9 cellular contexts compared by ENCODE assay signal in genomic region chr11:3835100-3835485, GRCh38. TPM values are rescaled to one million over a fixed set of nuclear protein-coding genes. Genes with fewer than 3 reads are reported as not detected.
A peak's percentile ranks its signal among the peaks of the same experiment; 100 is the strongest.
DNase-seq lines count a peak whose midpoint lies in the region; ATAC-seq and FAIRE-seq lines count a peak whose summit lies in the region.
"Had no signal": no experiment of that assay in that cellular context is flagged by ENCODE, and none has a peak within 500 bp of the region (broad histone marks: within the 10 kb centered on the region; RNA-seq: fewer than 3 reads in every experiment).

No MANE protein-coding gene starts in this region.

- no peak for ATAC-seq in CD4-positive, CD25-positive, alpha-beta regulatory T cell (ENCODE audit: low read depth in 2 of 2)
- ATAC-seq in GM21381 (IDR thresholded peaks at IDR 0.05; ENCODE audit: unreplicated experiment), result no peak
- ATAC-seq in HG03342 (IDR thresholded peaks at IDR 0.05; ENCODE audit: unreplicated experiment), result no peak

- H3K27ac Mint-ChIP-seq in CD4-positive, CD25-positive, alpha-beta regulatory T cell, result peak overlapping the region; percentile 95 to 99 (median 95)

- peak overlapping the region; percentile 98 for H3K4me3 ChIP-seq in CD4-positive, CD25-positive, alpha-beta regulatory T cell (ENCODE audit: low read depth, low read length)
- peak overlapping the region in 1 of 2 donors; percentile 10 for H3K4me3 ChIP-seq in mucosa of rectum (ENCODE audit: low read length in 2 of 2)

- no peak overlapping the region for H3K9ac ChIP-seq in mucosa of rectum (ENCODE audit: low read depth in 1 of 2, low read length in 2 of 2)

- peaks cover 48 to 92% (median 72%) of the 10 kb centered on the region in 4 donors for H3K4me1 Mint-ChIP-seq in CD4-positive, CD25-positive, alpha-beta regulatory T cell

- H3K27me3 Mint-ChIP-seq in CD4-positive, CD25-positive, alpha-beta regulatory T cell, result peaks cover 5% of the 10 kb centered on the region

- no peaks in the 10 kb centered on the region for H3K27me3 ChIP-seq in CD4-positive, CD25-positive, alpha-beta regulatory T cell (ENCODE audit: control insufficient read depth, insufficient read depth, low read length)
- H3K27me3 ChIP-seq in mucosa of rectum (ENCODE audit: control insufficient read depth in 2 of 2, insufficient read depth in 2 of 2, low read length in 2 of 2), result no peaks in the 10 kb centered on the region

- H3K9me3 ChIP-seq in CD4-positive, CD25-positive, alpha-beta regulatory T cell (ENCODE audit: control insufficient read depth in 2 of 2, low read length in 2 of 2), result no peaks in the 10 kb centered on the region
- no peaks in the 10 kb centered on the region for H3K9me3 ChIP-seq in mucosa of rectum (ENCODE audit: control insufficient read depth in 2 of 2, low read length in 2 of 2)

- H3K27ac ChIP-seq in CD4-positive, CD25-positive, alpha-beta regulatory T cell (ENCODE audit: insufficient read depth, low read length, poor library complexity, severe bottlenecking), result peak overlapping the region; percentile 65
- H3K27ac ChIP-seq in caudate nucleus (ENCODE audit: low read depth, low read length), result peak overlapping the region; percentile 79
- peak overlapping the region; percentile 56 to 59 for H3K27ac ChIP-seq in mucosa of rectum (ENCODE audit: low read depth in 2 of 2, low read length in 2 of 2)

- no peak for DNase-seq in CD4-positive, CD25-positive, alpha-beta regulatory T cell
- peak; percentile 48 to 51 for DNase-seq in Kasumi-1 (lab: John Stamatoyannopoulos, UW)
- DNase-seq in caudate nucleus (lab: John Stamatoyannopoulos, UW), result no peak
- DNase-seq in HTR-8/SVneo (ENCODE audit: insufficient read length, low spot score), result no peak
- DNase-seq in SHP77 (lab: John Stamatoyannopoulos, UW), result no peak

- H3K36me3 ChIP-seq in CD4-positive, CD25-positive, alpha-beta regulatory T cell (ENCODE audit: control insufficient read depth, insufficient read depth, low read length), result peaks cover 30% of the 10 kb centered on the region
- peaks cover 11 to 14% of the 10 kb centered on the region in 2 donors for H3K36me3 ChIP-seq in mucosa of rectum (ENCODE audit: control insufficient read depth in 2 of 2, insufficient read depth in 2 of 2, low read length in 2 of 2)

- peaks cover 94% of the 10 kb centered on the region for H3K4me1 ChIP-seq in CD4-positive, CD25-positive, alpha-beta regulatory T cell (ENCODE audit: control insufficient read depth, insufficient read depth, low read length, poor library complexity, severe bottlenecking)
- H3K4me1 ChIP-seq in mucosa of rectum (ENCODE audit: control insufficient read depth in 2 of 2, insufficient read depth in 2 of 2, low read length in 2 of 2), result peaks cover 54 to 59% of the 10 kb centered on the region in 2 donors

- no peak for FAIRE-seq in HTR-8/SVneo (lab: Jason Lieb, UNC)
- FAIRE-seq: G401.6 had no signal

- peaks cover 0 to 5% (median 0%) of the 10 kb centered on the region in 7 donors for H3K9me3 Mint-ChIP-seq in CD4-positive, CD25-positive, alpha-beta regulatory T cell

- peak overlapping the region; percentile 73 to 97 (median 96) for H3K4me3 Mint-ChIP-seq in CD4-positive, CD25-positive, alpha-beta regulatory T cell

- H3K36me3 Mint-ChIP-seq in CD4-positive, CD25-positive, alpha-beta regulatory T cell, result peaks cover 52% of the 10 kb centered on the region

RNA-seq across cellular contexts. Expression of gene RHOG, which starts 5.7 kb away (rescaled TPM):
- total RNA-seq in CD4-positive, CD25-positive, alpha-beta regulatory T cell, result 173 TPM
- 100 to 1,000 TPM; 222 to 276 (median 240) TPM for polyA plus RNA-seq in CD4-positive, CD25-positive, alpha-beta regulatory T cell

RNA-seq across cellular contexts. Expression of gene STIM1, which starts 20.4 kb away (rescaled TPM):
- 134 TPM for total RNA-seq in CD4-positive, CD25-positive, alpha-beta regulatory T cell
- 10 to 100 TPM; 25.7 to 30.6 (median 29.7) TPM for polyA plus RNA-seq in CD4-positive, CD25-positive, alpha-beta regulatory T cell

RNA-seq across cellular contexts. Expression of gene PGAP2, which starts 26.7 kb away (rescaled TPM):
- 11.6 TPM for total RNA-seq in CD4-positive, CD25-positive, alpha-beta regulatory T cell
- 10 to 100 TPM; 11.4 to 16.7 (median 14.0) TPM for polyA plus RNA-seq in CD4-positive, CD25-positive, alpha-beta regulatory T cell

RNA-seq across cellular contexts. Expression of gene NUP98, which starts 37.7 kb away (rescaled TPM):
- total RNA-seq in CD4-positive, CD25-positive, alpha-beta regulatory T cell, result 131 TPM
- polyA plus RNA-seq in CD4-positive, CD25-positive, alpha-beta regulatory T cell, result 10 to 100 TPM; 28.0 to 48.7 (median 44.6) TPM

Comparison
In these comparisons a context has a peak if more than half of its experiments do, and no peak if none do; other contexts are left out.
1. DNase-seq: peak in Kasumi-1 (2 of 2); none in CD4-positive, CD25-positive, alpha-beta regulatory T cell (0 of 3), caudate nucleus (0 of 61), HTR-8/SVneo (single experiment) and SHP77 (0 of 2).
2. Peak in every context shown above with its lines, with median percentiles within 50 percentile points of each other: H3K27ac ChIP-seq.